29 cellular contexts compared by ENCODE assay signal in genomic region chr3:60920519-60920918, GRCh38.
"Had no signal": no experiment of that assay in that cellular context is flagged by ENCODE, and none has a peak within 500 bp of the region (broad histone marks: within the 10 kb centered on the region; RNA-seq: fewer than 3 reads in every experiment).

No MANE protein-coding gene starts in this region.

- H3K27me3 ChIP-seq: ascending aorta, Peyer's patch, SJSA1 had no signal

- DNase-seq: activated B cell treated with CpG ODN at 0.5 μM for 24 hours; activated CD4-positive, alpha-beta memory T cell treated with anti-CD3 and anti-CD28 coated beads for 36 hours; activated CD4-positive, alpha-beta T cell treated with anti-CD3 and anti-CD28 coated beads for 1 hour; activated CD4-positive, alpha-beta T cell treated with anti-CD3 and anti-CD28 coated beads, Interleukin-2, amount 10 ng/mL, durations not matched to agents 7 days and 5 days; activated CD8-positive, alpha-beta memory T cell treated with anti-CD3 and anti-CD28 coated beads for 24 hours; activated effector memory CD4-positive, alpha-beta T cell treated with anti-CD3 and anti-CD28 coated beads, Interleukin-2, amount 50 U/mL, for 16 hours; activated naive CD4-positive, alpha-beta T cell treated with Interleukin-2 at 50 U/mL for 16 hours; activated naive CD8-positive, alpha-beta T cell treated with anti-CD3 and anti-CD28 coated beads, Interleukin-2, amount 50 U/mL, for 24 hours; activated T-cell treated with anti-CD3 and anti-CD28 coated beads, Interleukin-2, amount 50 U/mL, for 4 hours; amniotic stem cell; NCI-H1105; NCI-H1436; NCI-H187; NCI-H2081; NCI-H2171; NCI-H2227 treated with DMSO at 0.1 percent for 48 hours; NCI-H446 treated with DMSO at 0.1 percent for 48 hours; NCI-H524 treated with DMSO at 0.1 percent for 48 hours; NCI-H748 treated with DMSO at 0.1 percent for 48 hours; OCI-M1; Peyer's patch; SHP77; T-helper 17 cell; T-helper 9 cell had no signal

- H3K4me1 ChIP-seq: ascending aorta, Peyer's patch, SJSA1 had no signal

- H3K4me2 ChIP-seq: KMS-11 had no signal

- ATAC-seq: activated naive CD4-positive, alpha-beta T cell treated with anti-CD3 and anti-CD28 coated beads, Interleukin-2, amount 50 U/mL, for 72 hours; activated naive CD8-positive, alpha-beta T cell treated with anti-CD3 and anti-CD28 coated beads, Interleukin-2, amount 50 U/mL, for 24 hours; activated T-cell treated with anti-CD3 and anti-CD28 coated beads, Interleukin-2, amount 50 U/mL, for 4 hours; SK-N-SH treated with all-trans-retinoic acid at 6 μM for 48 hours; T-helper 17 cell had no signal

- H3K9me3 ChIP-seq: ascending aorta, Peyer's patch, SJSA1 had no signal

- H3K27ac ChIP-seq: ascending aorta, KMS-11, Peyer's patch, SJSA1 had no signal

- H3K9ac ChIP-seq: KMS-11 had no signal

- H3K36me3 ChIP-seq: ascending aorta, Peyer's patch, SJSA1 had no signal

- H3K4me3 ChIP-seq: ascending aorta, Peyer's patch, SJSA1 had no signal
